In the genomic region with DNA sequence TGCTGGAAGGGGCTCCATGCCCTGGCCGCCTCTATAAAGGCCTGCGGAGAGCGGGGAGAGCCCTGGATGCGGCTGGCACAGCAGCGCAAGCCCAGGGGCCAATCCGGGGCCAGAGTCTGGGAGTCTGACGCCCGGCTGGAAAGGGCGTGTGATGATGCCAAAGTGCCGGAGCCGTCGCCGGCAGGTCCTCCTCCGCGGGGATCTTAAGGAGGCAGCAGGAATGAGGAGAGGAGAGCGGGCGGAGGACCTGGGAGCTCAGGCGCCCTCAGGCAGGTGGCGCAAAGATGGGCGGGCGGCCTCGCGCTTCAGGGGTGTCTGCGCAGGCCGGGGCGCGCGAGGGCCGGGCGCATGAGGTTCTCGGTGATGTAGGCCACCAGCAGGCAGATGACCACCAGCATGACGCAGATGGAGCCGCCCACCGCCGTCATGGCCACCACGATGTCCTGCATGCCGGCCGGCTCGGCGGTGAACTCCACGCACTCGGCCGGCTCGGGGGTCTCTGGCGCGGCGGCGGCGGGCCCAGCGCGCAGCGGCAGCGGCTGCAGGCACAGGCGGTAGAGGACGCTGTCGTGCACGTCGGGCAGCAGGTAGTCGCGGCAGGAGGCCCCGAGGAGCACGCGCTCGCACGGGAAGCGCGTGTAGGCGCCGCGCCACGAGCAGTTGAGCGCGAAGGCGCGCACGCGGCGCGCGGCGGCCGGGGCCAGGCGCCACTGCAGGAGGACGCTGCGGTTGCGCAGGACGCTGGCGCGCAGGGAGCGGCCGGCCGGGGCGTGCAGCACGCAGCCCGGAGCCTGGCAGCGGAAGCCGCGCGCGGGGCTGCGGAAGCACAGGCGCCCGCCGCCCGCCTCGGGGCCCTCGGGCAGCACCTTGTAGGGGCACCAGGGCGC, we compare ENCODE assay signal across 8 cellular contexts. TPM values are rescaled to one million over a fixed set of nuclear protein-coding genes. Genes with fewer than 3 reads are reported as not detected.
DNase-seq lines count a peak whose midpoint lies in the region; ATAC-seq and TF ChIP-seq lines count a peak whose summit lies in the region.

No MANE protein-coding gene starts in this region.

- peaks cover 0 to 4% of the 10 kb centered on the region in 2 donors for H3K27me3 ChIP-seq in naive thymus-derived CD4-positive, alpha-beta T cell (ENCODE audit: control insufficient read depth in 2 of 2, insufficient read depth in 2 of 2, low read length in 2 of 2)

- H3K9me3 Mint-ChIP-seq in naive thymus-derived CD4-positive, alpha-beta T cell = no peaks in the 10 kb centered on the region

- peak; percentile 27 for DNase-seq in activated T-cell treated with anti-CD3 and anti-CD28 coated beads for 48 hours (ENCODE audit: low read depth)
- no peak for DNase-seq in activated T-cell treated with anti-CD3 and anti-CD28 coated beads for 4 hours
- peak; percentile 74 for DNase-seq in ecto neural progenitor cell (ENCODE audit: low spot score)
- peak in 8 of 9 donors; percentile 20 to 56 (median 50) for DNase-seq in naive thymus-derived CD4-positive, alpha-beta T cell

- H3K4me1 ChIP-seq in naive thymus-derived CD4-positive, alpha-beta T cell (ENCODE audit: control insufficient read depth in 2 of 2, insufficient read depth in 2 of 2, low read length in 2 of 2) = no peaks in the 10 kb centered on the region

- peak overlapping the region; percentile 60 to 90 (median 76) for H3K4me3 Mint-ChIP-seq in naive thymus-derived CD4-positive, alpha-beta T cell

- CTCF ChIA-PET in naive thymus-derived CD4-positive, alpha-beta T cell (lab: Charles Lee) = interaction anchor here (1.1 kb wide), 1 partner anchor 17 kb away, joined by 3 read pairs; no protein-coding TSS in a partner anchor

- intact Hi-C loops in naive thymus-derived CD4-positive, alpha-beta T cell (cut with micrococcal nuclease) = loop anchor here (1.0 kb wide), 2 partner anchors 16 to 24 kb away; a partner anchor contains a TSS

- H3K27ac ChIP-seq in naive thymus-derived CD4-positive, alpha-beta T cell (ENCODE audit: low read depth, low read length) = no peak overlapping the region

- no peaks in the 10 kb centered on the region for H3K36me3 ChIP-seq in naive thymus-derived CD4-positive, alpha-beta T cell (ENCODE audit: control insufficient read depth in 2 of 3, insufficient read depth in 3 of 3, low read length in 3 of 3)

- peak overlapping the region in 3 of 9 donors; percentile 56 to 80 (median 62) for H3K27ac Mint-ChIP-seq in naive thymus-derived CD4-positive, alpha-beta T cell

- H3K4me3 ChIP-seq in naive thymus-derived CD4-positive, alpha-beta T cell (ENCODE audit: low read length) = no peak overlapping the region

- H3K27me3 Mint-ChIP-seq in naive thymus-derived CD4-positive, alpha-beta T cell = peaks cover 0 to 10% (median 0%) of the 10 kb centered on the region in 5 donors

- no peaks in the 10 kb centered on the region for H3K9me3 ChIP-seq in naive thymus-derived CD4-positive, alpha-beta T cell (ENCODE audit: control insufficient read depth in 2 of 3, low read length in 3 of 3)

- H3K36me3 Mint-ChIP-seq in naive thymus-derived CD4-positive, alpha-beta T cell = no peaks in the 10 kb centered on the region

- H3K4me1 Mint-ChIP-seq in naive thymus-derived CD4-positive, alpha-beta T cell = peaks cover 0 to 13% (median 5%) of the 10 kb centered on the region in 7 donors

- POLR2A ChIA-PET in naive thymus-derived CD4-positive, alpha-beta T cell (lab: Charles Lee) = interaction anchor here (0.9 to 2.8 kb wide), 2 partner anchors 9 to 15 kb away, joined by 3 to 21 read pairs; a partner anchor contains a TSS

- ATAC-seq in SK-N-SH treated with all-trans-retinoic acid at 6 μM for 48 hours (peak; percentile 9; the same call in 1 of the 3 replicates), GM18873 (IDR thresholded peaks at IDR 0.05; ENCODE audit: low FRiP score, unreplicated experiment) (no peak), HG02973 (IDR thresholded peaks at IDR 0.05; ENCODE audit: unreplicated experiment) (no peak), GM21423 (IDR thresholded peaks at IDR 0.05; ENCODE audit: unreplicated experiment) (no peak)
- ATAC-seq in naive thymus-derived CD4-positive, alpha-beta T cell = peak; percentile 58

TF ChIP-seq in SK-N-SH treated with all-trans-retinoic acid at 6 μM for 48 hours, 23 proteins besides CTCF, POLR2A, EP300 and RAD21:
- TF ChIP-seq ZNF8 (CRISPR knock-in tag; IDR thresholded peaks at IDR 0.05) (no peak), ISL1 (CRISPR knock-in tag; IDR thresholded peaks at IDR 0.05) (no peak), ESRRG (CRISPR knock-in tag; IDR thresholded peaks at IDR 0.05) (no peak), ZFP3 (CRISPR knock-in tag; IDR thresholded peaks at IDR 0.05) (no peak), ZNF565 (CRISPR knock-in tag; conservative IDR thresholded peaks at IDR 0.05; ENCODE audit: low read depth) (no peak), BACH2 (CRISPR knock-in tag; IDR thresholded peaks at IDR 0.05; ENCODE audit: borderline replicate concordance) (no peak), CSDC2 (CRISPR knock-in tag; IDR thresholded peaks at IDR 0.05) (no peak), PPARA (CRISPR knock-in tag; IDR thresholded peaks at IDR 0.05; ENCODE audit: borderline replicate concordance) (no peak), ZC3H10 (CRISPR knock-in tag; IDR thresholded peaks at IDR 0.05) (no peak), GLIS3 (CRISPR knock-in tag; IDR thresholded peaks at IDR 0.05) (no peak), ZFP30 (CRISPR knock-in tag; IDR thresholded peaks at IDR 0.05) (no peak)
- TF ChIP-seq, protein P1, sequence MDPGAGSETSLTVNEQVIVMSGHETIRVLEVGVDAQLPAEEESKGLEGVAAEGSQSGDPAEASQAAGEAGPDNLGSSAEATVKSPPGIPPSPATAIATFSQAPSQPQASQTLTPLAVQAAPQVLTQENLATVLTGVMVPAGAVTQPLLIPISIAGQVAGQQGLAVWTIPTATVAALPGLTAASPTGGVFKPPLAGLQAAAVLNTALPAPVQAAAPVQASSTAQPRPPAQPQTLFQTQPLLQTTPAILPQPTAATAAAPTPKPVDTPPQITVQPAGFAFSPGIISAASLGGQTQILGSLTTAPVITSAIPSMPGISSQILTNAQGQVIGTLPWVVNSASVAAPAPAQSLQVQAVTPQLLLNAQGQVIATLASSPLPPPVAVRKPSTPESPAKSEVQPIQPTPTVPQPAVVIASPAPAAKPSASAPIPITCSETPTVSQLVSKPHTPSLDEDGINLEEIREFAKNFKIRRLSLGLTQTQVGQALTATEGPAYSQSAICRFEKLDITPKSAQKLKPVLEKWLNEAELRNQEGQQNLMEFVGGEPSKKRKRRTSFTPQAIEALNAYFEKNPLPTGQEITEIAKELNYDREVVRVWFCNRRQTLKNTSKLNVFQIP (CRISPR knock-in tag; IDR thresholded peaks at IDR 0.05; ENCODE audit: borderline replicate concordance, low read depth) = no peak
- TF ChIP-seq, protein P2, sequence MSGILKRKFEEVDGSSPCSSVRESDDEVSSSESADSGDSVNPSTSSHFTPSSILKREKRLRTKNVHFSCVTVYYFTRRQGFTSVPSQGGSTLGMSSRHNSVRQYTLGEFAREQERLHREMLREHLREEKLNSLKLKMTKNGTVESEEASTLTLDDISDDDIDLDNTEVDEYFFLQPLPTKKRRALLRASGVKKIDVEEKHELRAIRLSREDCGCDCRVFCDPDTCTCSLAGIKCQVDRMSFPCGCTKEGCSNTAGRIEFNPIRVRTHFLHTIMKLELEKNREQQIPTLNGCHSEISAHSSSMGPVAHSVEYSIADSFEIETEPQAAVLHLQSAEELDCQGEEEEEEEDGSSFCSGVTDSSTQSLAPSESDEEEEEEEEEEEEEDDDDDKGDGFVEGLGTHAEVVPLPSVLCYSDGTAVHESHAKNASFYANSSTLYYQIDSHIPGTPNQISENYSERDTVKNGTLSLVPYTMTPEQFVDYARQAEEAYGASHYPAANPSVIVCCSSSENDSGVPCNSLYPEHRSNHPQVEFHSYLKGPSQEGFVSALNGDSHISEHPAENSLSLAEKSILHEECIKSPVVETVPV (CRISPR knock-in tag; IDR thresholded peaks at IDR 0.05) = no peak
- TF ChIP-seq, protein P3, sequence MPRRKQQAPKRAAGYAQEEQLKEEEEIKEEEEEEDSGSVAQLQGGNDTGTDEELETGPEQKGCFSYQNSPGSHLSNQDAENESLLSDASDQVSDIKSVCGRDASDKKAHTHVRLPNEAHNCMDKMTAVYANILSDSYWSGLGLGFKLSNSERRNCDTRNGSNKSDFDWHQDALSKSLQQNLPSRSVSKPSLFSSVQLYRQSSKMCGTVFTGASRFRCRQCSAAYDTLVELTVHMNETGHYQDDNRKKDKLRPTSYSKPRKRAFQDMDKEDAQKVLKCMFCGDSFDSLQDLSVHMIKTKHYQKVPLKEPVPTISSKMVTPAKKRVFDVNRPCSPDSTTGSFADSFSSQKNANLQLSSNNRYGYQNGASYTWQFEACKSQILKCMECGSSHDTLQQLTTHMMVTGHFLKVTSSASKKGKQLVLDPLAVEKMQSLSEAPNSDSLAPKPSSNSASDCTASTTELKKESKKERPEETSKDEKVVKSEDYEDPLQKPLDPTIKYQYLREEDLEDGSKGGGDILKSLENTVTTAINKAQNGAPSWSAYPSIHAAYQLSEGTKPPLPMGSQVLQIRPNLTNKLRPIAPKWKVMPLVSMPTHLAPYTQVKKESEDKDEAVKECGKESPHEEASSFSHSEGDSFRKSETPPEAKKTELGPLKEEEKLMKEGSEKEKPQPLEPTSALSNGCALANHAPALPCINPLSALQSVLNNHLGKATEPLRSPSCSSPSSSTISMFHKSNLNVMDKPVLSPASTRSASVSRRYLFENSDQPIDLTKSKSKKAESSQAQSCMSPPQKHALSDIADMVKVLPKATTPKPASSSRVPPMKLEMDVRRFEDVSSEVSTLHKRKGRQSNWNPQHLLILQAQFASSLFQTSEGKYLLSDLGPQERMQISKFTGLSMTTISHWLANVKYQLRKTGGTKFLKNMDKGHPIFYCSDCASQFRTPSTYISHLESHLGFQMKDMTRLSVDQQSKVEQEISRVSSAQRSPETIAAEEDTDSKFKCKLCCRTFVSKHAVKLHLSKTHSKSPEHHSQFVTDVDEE (CRISPR knock-in tag; IDR thresholded peaks at IDR 0.05) = no peak
TF ChIP-seq in SK-N-SH treated with all-trans-retinoic acid at 6 μM for 48 hours: peak in this region for 0.

RNA-seq across cellular contexts. Expression of a gene that starts 0.7 kb away (rescaled TPM):
- total RNA-seq in naive thymus-derived CD4-positive, alpha-beta T cell = 10 to 100 TPM in 1 of 5 experiments, 1 to 10 TPM in 4; 3.2 to 10.7 (median 4.0) TPM
- polyA plus RNA-seq in naive thymus-derived CD4-positive, alpha-beta T cell = 1 to 10 TPM; 1.3 to 1.6 TPM

RNA-seq across cellular contexts. Expression of a gene that starts 16.0 kb away (rescaled TPM):
- 100 to 1,000 TPM in 2 of 5 experiments, 10 to 100 TPM in 3; 45.6 to 129 (median 65.7) TPM for total RNA-seq in naive thymus-derived CD4-positive, alpha-beta T cell
- 10 to 100 TPM; 23.4 to 36.7 TPM for polyA plus RNA-seq in naive thymus-derived CD4-positive, alpha-beta T cell

RNA-seq across cellular contexts. Expression of a gene that starts 24.6 kb away (rescaled TPM):
- 100 to 1,000 TPM; 121 to 148 (median 137) TPM for total RNA-seq in naive thymus-derived CD4-positive, alpha-beta T cell
- 100 to 1,000 TPM; 211 to 267 TPM for polyA plus RNA-seq in naive thymus-derived CD4-positive, alpha-beta T cell

RNA-seq across cellular contexts. Expression of a gene that starts 32.7 kb away (rescaled TPM):
- 10 to 100 TPM in 1 of 5 experiments, 1 to 10 TPM in 4; 2.7 to 12.8 (median 4.2) TPM for total RNA-seq in naive thymus-derived CD4-positive, alpha-beta T cell
- polyA plus RNA-seq in naive thymus-derived CD4-positive, alpha-beta T cell = not detected

RNA-seq across cellular contexts. Expression of a gene that starts 58.8 kb away (rescaled TPM):
- 1 to 10 TPM in 3 of 5 experiments, under 1 TPM in 1, not detected in 1; 0.66 to 2.8 (median 1.7) TPM for total RNA-seq in naive thymus-derived CD4-positive, alpha-beta T cell
- under 1 TPM in 1 of 2 donors, not detected in 1; 0.84 TPM for polyA plus RNA-seq in naive thymus-derived CD4-positive, alpha-beta T cell

Comparison
In these comparisons a context has a peak if more than half of its experiments do, and no peak if none do; other contexts are left out.
1. ATAC-seq: peak in SK-N-SH treated with all-trans-retinoic acid at 6 μM for 48 hours (single experiment) and naive thymus-derived CD4-positive, alpha-beta T cell (single experiment); none in GM18873 (single experiment), HG02973 (single experiment) and GM21423 (single experiment).